Comparison of ENCODE assay signal across 29 cellular contexts in genomic region chr19:2850256-2850925, GRCh38. TPM values are rescaled to one million over a fixed set of nuclear protein-coding genes. Genes with fewer than 3 reads are reported as not detected.
A peak's percentile ranks its signal among the peaks of the same experiment; 100 is the strongest.
DNase-seq lines count a peak whose midpoint lies in the region; ATAC-seq and TF ChIP-seq lines count a peak whose summit lies in the region.
"Had no signal": no experiment of that assay in that cellular context is flagged by ENCODE, and none has a peak within 500 bp of the region (broad histone marks: within the 10 kb centered on the region; RNA-seq: fewer than 3 reads in every experiment).

No MANE protein-coding gene starts in this region.

- H3K27ac ChIP-seq in lower lobe of right lung (no peak overlapping the region), prostate gland (no peak overlapping the region)
- H3K27ac ChIP-seq: left ventricle myocardium inferior, ovary, right atrium auricular region, SJSA1, spleen, upper lobe of left lung had no signal

- peak overlapping the region; percentile 26 for H3K4me3 ChIP-seq in Loucy (ENCODE audit: low read length, poor library complexity, severe bottlenecking)
- no peak overlapping the region for H3K4me3 ChIP-seq in lower lobe of right lung
- no peak overlapping the region for H3K4me3 ChIP-seq in prostate gland
- H3K4me3 ChIP-seq: left ventricle myocardium inferior, ovary, right atrium auricular region, SJSA1, spleen, upper lobe of left lung had no signal

- H3K9me3 ChIP-seq in Loucy (ENCODE audit: insufficient read depth, low read depth, low read length) (peaks cover 24% of the 10 kb centered on the region; the same call in 1 of the 2 replicates), lower lobe of right lung (peaks cover 70% of the 10 kb centered on the region), prostate gland (peaks cover 9% of the 10 kb centered on the region)

- H3K9me3 Mint-ChIP-seq in activated naive CD4-positive, alpha-beta T cell treated with anti-CD3 and anti-CD28 coated beads, Interleukin-2, amount 50 U/mL, for 24 hours = peaks cover 17% of the 10 kb centered on the region
- peaks cover 56% of the 10 kb centered on the region for H3K9me3 Mint-ChIP-seq in endothelial cell (ENCODE audit: unreplicated experiment)
- peaks cover 59% of the 10 kb centered on the region for H3K9me3 Mint-ChIP-seq in progenitor cell of endocrine pancreas (ENCODE audit: low read depth)

- DNase-seq in activated naive CD4-positive, alpha-beta T cell treated with anti-CD3 and anti-CD28 coated beads, Interleukin-2, amount 50 U/mL, for 16 hours = no peak
- DNase-seq in endothelial cell (ENCODE audit: low spot score) = no peak
- no peak for DNase-seq in progenitor cell of endocrine pancreas (ENCODE audit: low spot score, unreplicated experiment)
- no peak for DNase-seq in left lobe of liver (ENCODE audit: low spot score)
- no peak for DNase-seq in lower lobe of right lung
- DNase-seq in prostate gland (ENCODE audit: low spot score) = no peak
- DNase-seq: ACHN; activated CD4-positive, CD25-positive, alpha-beta regulatory T cell treated with anti-CD3 and anti-CD28 coated beads, Interleukin-2, amount 50 U/mL, for 72 hours; BE2C; central memory CD4-positive, alpha-beta T cell; dermis blood vessel endothelial cell; DND-41; H7; left ventricle myocardium inferior; naive B cell; NCI-H1417; NCI-H2081; NCI-H345; NCI-H748 treated with DMSO at 0.1 percent for 48 hours; ovary; spleen; stimulated activated CD4-positive, alpha-beta T cell treated with anti-CD3 and anti-CD28 coated beads, Interleukin-2, amount 100 ng/mL, for 48 hours; substantia nigra; upper lobe of left lung had no signal

- H3F3A ChIP-seq in Loucy (ENCODE audit: low read depth) = no peaks in the 10 kb centered on the region

- 87% methylated on average over 3 of the region's 3 CpGs for WGBS in prostate gland

- peak overlapping the region; percentile 1 for H3K9ac ChIP-seq in Loucy (ENCODE audit: low read depth, low read length, poor library complexity, severe bottlenecking)

- H3K36me3 ChIP-seq in Loucy (ENCODE audit: insufficient read depth, low read length) = peaks cover 29% of the 10 kb centered on the region
- peaks cover 32% of the 10 kb centered on the region for H3K36me3 ChIP-seq in lower lobe of right lung
- peaks cover 17 to 19% of the 10 kb centered on the region in 2 donors for H3K36me3 ChIP-seq in prostate gland

- ATAC-seq in left lobe of liver = no peak
- ATAC-seq in lower lobe of right lung = no peak

- H3K36me3 Mint-ChIP-seq in activated naive CD4-positive, alpha-beta T cell treated with anti-CD3 and anti-CD28 coated beads, Interleukin-2, amount 50 U/mL, for 24 hours = peaks cover 53% of the 10 kb centered on the region
- H3K36me3 Mint-ChIP-seq in endothelial cell (ENCODE audit: low read depth, unreplicated experiment) = peaks cover 79% of the 10 kb centered on the region
- H3K36me3 Mint-ChIP-seq in progenitor cell of endocrine pancreas (ENCODE audit: insufficient read depth) = peaks cover 83% of the 10 kb centered on the region

- TF ChIP-seq CTCF in Loucy (conservative IDR thresholded peaks at IDR 0.05; ENCODE audit: low read length) = no peak
- TF ChIP-seq CTCF in endothelial cell (IDR thresholded peaks at IDR 0.05; ENCODE audit: unreplicated experiment) = no peak
- TF ChIP-seq CTCF in progenitor cell of endocrine pancreas (IDR thresholded peaks at IDR 0.05; ENCODE audit: unreplicated experiment) = no peak
- no peak for TF ChIP-seq CTCF in lower lobe of right lung (IDR thresholded peaks at IDR 0.05)
- TF ChIP-seq CTCF in prostate gland (IDR thresholded peaks at IDR 0.05) = no peak

- H3K27ac Mint-ChIP-seq in activated naive CD4-positive, alpha-beta T cell treated with anti-CD3 and anti-CD28 coated beads, Interleukin-2, amount 50 U/mL, for 24 hours = peak overlapping the region; percentile 41
- H3K27ac Mint-ChIP-seq in endothelial cell (ENCODE audit: unreplicated experiment) (no peak overlapping the region), progenitor cell of endocrine pancreas (peak overlapping the region; percentile 58)

- intact Hi-C loops in lower lobe of right lung (cut with DNase I) (no loop called here), prostate gland (cut with DNase I) (no loop called here)

- no peaks in the 10 kb centered on the region for H3K27me3 Mint-ChIP-seq in activated naive CD4-positive, alpha-beta T cell treated with anti-CD3 and anti-CD28 coated beads, Interleukin-2, amount 50 U/mL, for 24 hours
- H3K27me3 Mint-ChIP-seq in endothelial cell (ENCODE audit: unreplicated experiment) (peaks cover 4% of the 10 kb centered on the region), progenitor cell of endocrine pancreas (no peaks in the 10 kb centered on the region)
- H3K27me3 Mint-ChIP-seq: naive B cell had no signal

- H3K79me2 ChIP-seq in Loucy (ENCODE audit: insufficient read depth, low read length) = peaks cover 7% of the 10 kb centered on the region; the same call in 1 of the 2 replicates

- H4K20me1 ChIP-seq in Loucy (ENCODE audit: insufficient read depth, low read length, poor library complexity, severe bottlenecking) = no peaks in the 10 kb centered on the region

- H3K4me2 ChIP-seq in Loucy (ENCODE audit: low read depth, low read length, poor library complexity, severe bottlenecking) = peak overlapping the region; percentile 22

- H3K4me3 Mint-ChIP-seq in activated naive CD4-positive, alpha-beta T cell treated with anti-CD3 and anti-CD28 coated beads, Interleukin-2, amount 50 U/mL, for 24 hours = peak overlapping the region; percentile 49
- H3K4me3 Mint-ChIP-seq in endothelial cell (ENCODE audit: unreplicated experiment) (peak overlapping the region; percentile 35), progenitor cell of endocrine pancreas (ENCODE audit: low read depth) (no peak overlapping the region)
- H3K4me3 Mint-ChIP-seq: naive B cell had no signal

- H3K4me1 ChIP-seq in Loucy (ENCODE audit: insufficient read depth, low read length, poor library complexity, severe bottlenecking) = peaks cover 24% of the 10 kb centered on the region
- no peaks in the 10 kb centered on the region for H3K4me1 ChIP-seq in lower lobe of right lung
- no peaks in the 10 kb centered on the region for H3K4me1 ChIP-seq in prostate gland (replicated peaks)
- H3K4me1 ChIP-seq: BE2C, SJSA1, spleen, upper lobe of left lung had no signal

- H3K4me1 Mint-ChIP-seq in activated naive CD4-positive, alpha-beta T cell treated with anti-CD3 and anti-CD28 coated beads, Interleukin-2, amount 50 U/mL, for 24 hours = peaks cover 32% of the 10 kb centered on the region
- H3K4me1 Mint-ChIP-seq in endothelial cell (ENCODE audit: unreplicated experiment) (no peaks in the 10 kb centered on the region), progenitor cell of endocrine pancreas (ENCODE audit: low read depth) (no peaks in the 10 kb centered on the region)

- H3K27me3 ChIP-seq in Loucy (ENCODE audit: insufficient read depth, low read length, poor library complexity, severe bottlenecking) (no peaks in the 10 kb centered on the region), lower lobe of right lung (ENCODE audit: low read depth) (no peaks in the 10 kb centered on the region), prostate gland (replicated peaks; ENCODE audit: insufficient read depth) (no peaks in the 10 kb centered on the region)
- H3K27me3 ChIP-seq: BE2C, ovary, right atrium auricular region, SJSA1, spleen, upper lobe of left lung had no signal

- TF ChIP-seq POLR2A in prostate gland (IDR thresholded peaks at IDR 0.05) = no peak

- H3K9me2 ChIP-seq in Loucy (replicated peaks; ENCODE audit: low read depth, low read length) = no peaks in the 10 kb centered on the region

- no peak overlapping the region for H2AFZ ChIP-seq in Loucy (ENCODE audit: low read length)

RNA-seq across cellular contexts. Expression of gene ZNF555, which starts 9.1 kb away (rescaled TPM):
- total RNA-seq in endothelial cell (ENCODE audit: unreplicated experiment) (13.9 TPM), progenitor cell of endocrine pancreas (13.3 and 13.7 TPM in 2 replicates), left lobe of liver (2.0 TPM), lower lobe of right lung (7.7 TPM), prostate gland (1 to 10 TPM; 5.0 to 6.9 TPM)

RNA-seq across cellular contexts. Expression of gene ZNF556, which starts 16.7 kb away (rescaled TPM):
- total RNA-seq in endothelial cell (ENCODE audit: unreplicated experiment) (not detected), progenitor cell of endocrine pancreas (not detected in 2 replicates), left lobe of liver (not detected), lower lobe of right lung (not detected), prostate gland (under 1 TPM in 1 of 2 donors, not detected in 1; 0.28 TPM)
- total RNA-seq: activated CD8-positive, alpha-beta memory T cell treated with anti-CD3 and anti-CD28 coated beads for 36 hours; left ventricle myocardium inferior; right atrium auricular region; upper lobe of left lung had no signal

RNA-seq across cellular contexts. Expression of gene ZNF554, which starts 30.7 kb away (rescaled TPM):
- total RNA-seq in endothelial cell (ENCODE audit: unreplicated experiment) (9.0 TPM), progenitor cell of endocrine pancreas (12.1 and 14.1 TPM in 2 replicates), left lobe of liver (2.8 TPM), lower lobe of right lung (4.2 TPM), prostate gland (1 to 10 TPM; 4.4 to 8.6 TPM)

RNA-seq across cellular contexts. Expression of gene ZNF57, which starts 50.3 kb away (rescaled TPM):
- total RNA-seq in endothelial cell (ENCODE audit: unreplicated experiment) (2.2 TPM), progenitor cell of endocrine pancreas (3.8 and 5.3 TPM in 2 replicates), left lobe of liver (1.2 TPM), lower lobe of right lung (5.1 TPM), prostate gland (10 to 100 TPM in 1 of 2 donors, 1 to 10 TPM in 1; 4.8 to 10.7 TPM)
